ENCODE assay signal across 1 cellular context in the genomic region with DNA sequence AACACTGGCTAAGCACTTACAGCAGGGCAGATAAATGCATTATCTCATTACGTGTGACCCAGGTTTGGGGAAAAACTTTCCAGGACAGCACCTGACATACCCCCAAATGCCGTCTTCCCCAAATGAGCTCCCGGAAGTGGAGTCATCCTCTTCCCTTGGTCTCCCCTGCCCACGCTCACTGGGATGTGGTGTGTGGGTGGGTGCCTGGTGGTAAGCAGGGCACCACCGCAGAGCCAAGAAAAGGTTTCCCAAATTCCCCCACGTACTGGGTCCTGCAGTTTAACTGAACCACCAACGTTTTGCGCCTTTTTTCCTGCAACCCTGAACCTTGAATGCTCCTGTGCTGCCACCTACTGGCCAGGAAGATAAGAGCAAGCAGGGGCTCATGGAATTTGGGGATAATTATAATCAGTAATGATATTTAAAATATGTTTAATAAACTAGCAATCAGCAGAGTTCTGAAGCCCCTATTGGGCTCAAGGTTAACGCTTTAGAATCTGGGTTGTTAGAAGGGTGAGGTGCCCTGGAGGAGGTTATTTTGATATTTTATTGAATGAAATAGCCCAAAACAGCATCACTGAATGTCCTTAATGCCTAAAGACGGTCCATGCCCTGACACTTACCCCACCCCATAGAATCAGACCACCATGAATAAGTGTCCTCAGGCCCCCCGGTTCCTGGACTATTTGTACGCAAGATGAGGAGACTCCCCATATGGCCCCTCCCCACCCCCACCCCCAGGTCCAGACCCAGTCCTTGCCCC.
TF ChIP-seq lines count a peak whose summit lies in the region.

No MANE protein-coding gene starts in this region.

TF ChIP-seq in H1, 55 proteins besides CTCF, POLR2A, EP300 and RAD21:
- TF ChIP-seq SUZ12 (IDR thresholded peaks at IDR 0.05; ENCODE audit: low read length) (no peak), ASH2L (IDR thresholded peaks at IDR 0.05; ENCODE audit: low read length) (no peak), TEAD4 (IDR thresholded peaks at IDR 0.05; ENCODE audit: low read depth, low read length) (peak; percentile 17; the same call in 1 of the 2 replicates), SRF (IDR thresholded peaks at IDR 0.05; ENCODE audit: low read depth, low read length) (no peak), CREB1 (IDR thresholded peaks at IDR 0.05) (no peak), NANOG (IDR thresholded peaks at IDR 0.05; ENCODE audit: insufficient read depth, low read depth, low read length, poor library complexity, severe bottlenecking) (no peak), GTF2F1 (IDR thresholded peaks at IDR 0.05; ENCODE audit: borderline replicate concordance, low read depth, low read length) (no peak)
